In genomic region chr13:78657699-78658629, GRCh38 we compare ENCODE assay signal across 1 cellular context.
TF ChIP-seq lines count a peak whose summit lies in the region.

No MANE protein-coding gene starts in this region.

TF ChIP-seq in HepG2, 621 proteins besides CTCF, POLR2A, EP300 and RAD21 (continued from another document and continues in another):
- TF ChIP-seq POGK (CRISPR knock-in tag; conservative IDR thresholded peaks at IDR 0.05) (no peak), ZNF101 (CRISPR knock-in tag; IDR thresholded peaks at IDR 0.05; ENCODE audit: borderline replicate concordance, low read depth) (no peak), ZNF331 (CRISPR knock-in tag; IDR thresholded peaks at IDR 0.05) (peak; percentile 24; the same call in 1 of the 2 replicates), ZNF367 (CRISPR knock-in tag; IDR thresholded peaks at IDR 0.05; ENCODE audit: borderline replicate concordance) (no peak), HNRNPUL1 (IDR thresholded peaks at IDR 0.05; ENCODE audit: low read depth, low read length) (no peak), FOXJ3 (CRISPR knock-in tag; IDR thresholded peaks at IDR 0.05; ENCODE audit: borderline replicate concordance) (no peak), CEBPG (CRISPR knock-in tag; IDR thresholded peaks at IDR 0.05) (peak; percentile 79), ATF5 (CRISPR knock-in tag; IDR thresholded peaks at IDR 0.05; ENCODE audit: low read depth) (no peak), SOX5 (CRISPR knock-in tag; IDR thresholded peaks at IDR 0.05; ENCODE audit: borderline replicate concordance) (0 out of 2 replicates have a peak, but pooled peaks have one; percentile 18), ZNF556 (CRISPR knock-in tag; IDR thresholded peaks at IDR 0.05; ENCODE audit: borderline replicate concordance) (no peak), EZH2 (conservative IDR thresholded peaks at IDR 0.05; ENCODE audit: low read depth, low read length) (no peak), ISX (CRISPR knock-in tag; conservative IDR thresholded peaks at IDR 0.05) (no peak), ZNF136 (CRISPR knock-in tag; IDR thresholded peaks at IDR 0.05; ENCODE audit: low read depth) (no peak), SALL1 (CRISPR knock-in tag; IDR thresholded peaks at IDR 0.05) (no peak), ZBTB39 (CRISPR knock-in tag; IDR thresholded peaks at IDR 0.05) (no peak), PHF21A (CRISPR knock-in tag; IDR thresholded peaks at IDR 0.05) (no peak), CEBPB (IDR thresholded peaks at IDR 0.05; ENCODE audit: borderline replicate concordance, low read depth, low read length) (peak; percentile 81), ZNF891 (CRISPR knock-in tag; IDR thresholded peaks at IDR 0.05) (no peak), HDAC6 (IDR thresholded peaks at IDR 0.05; ENCODE audit: low read depth, low read length) (no peak), MIXL1 (CRISPR knock-in tag; IDR thresholded peaks at IDR 0.05) (peak; percentile 63; the same call in 1 of the 2 replicates), FOXA1 (IDR thresholded peaks at IDR 0.05) (no peak), FOXA1 (CRISPR knock-in tag; IDR thresholded peaks at IDR 0.05) (0 out of 2 replicates have a peak, but pooled peaks have one; percentile 17), RAD51 (IDR thresholded peaks at IDR 0.05; ENCODE audit: borderline replicate concordance) (no peak), REST (IDR thresholded peaks at IDR 0.05; ENCODE audit: borderline replicate concordance in 1 of 2, low read depth in 1 of 2, low read length in 2 of 2) (no peak), PPARG (CRISPR knock-in tag; conservative IDR thresholded peaks at IDR 0.05) (peak; percentile 69), HNF4A (CRISPR knock-in tag; IDR thresholded peaks at IDR 0.05) (peak; percentile 57; the same call in 1 of the 2 replicates), ZNF883 (CRISPR knock-in tag; IDR thresholded peaks at IDR 0.05; ENCODE audit: not compliant biosample characterization) (no peak), SOX13 (IDR thresholded peaks at IDR 0.05) (no peak), SOX13 (CRISPR knock-in tag; conservative IDR thresholded peaks at IDR 0.05 in 1 of 2, IDR thresholded peaks at IDR 0.05 in 1 of 2) (peak in 1 of 2 experiments; percentile 15; a peak in 1 of 4 replicates), DRAP1 (CRISPR knock-in tag; IDR thresholded peaks at IDR 0.05) (0 out of 2 replicates have a peak, but pooled peaks have one; percentile 15), NR2F6 (IDR thresholded peaks at IDR 0.05) (peak; percentile 71), NR2F6 (CRISPR knock-in tag; IDR thresholded peaks at IDR 0.05) (peak; percentile 40; the same call in 1 of the 2 replicates), GATAD2A (CRISPR knock-in tag; IDR thresholded peaks at IDR 0.05) (peak; percentile 24; the same call in 1 of the 2 replicates), FUBP1 (CRISPR knock-in tag; IDR thresholded peaks at IDR 0.05; ENCODE audit: borderline replicate concordance) (no peak), NKX3-1 (CRISPR knock-in tag; IDR thresholded peaks at IDR 0.05) (no peak), RARA (CRISPR knock-in tag; IDR thresholded peaks at IDR 0.05) (peak; percentile 51; the same call in 1 of the 2 replicates), MYNN (CRISPR knock-in tag; IDR thresholded peaks at IDR 0.05; ENCODE audit: low read depth) (no peak), NPAS2 (CRISPR knock-in tag; IDR thresholded peaks at IDR 0.05; ENCODE audit: borderline replicate concordance) (no peak), NFIC (IDR thresholded peaks at IDR 0.05; ENCODE audit: low read length) (no peak), SIN3A (IDR thresholded peaks at IDR 0.05; ENCODE audit: borderline replicate concordance, low read depth, low read length) (0 out of 2 replicates have a peak, but pooled peaks have one; percentile 16)
- TF ChIP-seq, protein P1, sequence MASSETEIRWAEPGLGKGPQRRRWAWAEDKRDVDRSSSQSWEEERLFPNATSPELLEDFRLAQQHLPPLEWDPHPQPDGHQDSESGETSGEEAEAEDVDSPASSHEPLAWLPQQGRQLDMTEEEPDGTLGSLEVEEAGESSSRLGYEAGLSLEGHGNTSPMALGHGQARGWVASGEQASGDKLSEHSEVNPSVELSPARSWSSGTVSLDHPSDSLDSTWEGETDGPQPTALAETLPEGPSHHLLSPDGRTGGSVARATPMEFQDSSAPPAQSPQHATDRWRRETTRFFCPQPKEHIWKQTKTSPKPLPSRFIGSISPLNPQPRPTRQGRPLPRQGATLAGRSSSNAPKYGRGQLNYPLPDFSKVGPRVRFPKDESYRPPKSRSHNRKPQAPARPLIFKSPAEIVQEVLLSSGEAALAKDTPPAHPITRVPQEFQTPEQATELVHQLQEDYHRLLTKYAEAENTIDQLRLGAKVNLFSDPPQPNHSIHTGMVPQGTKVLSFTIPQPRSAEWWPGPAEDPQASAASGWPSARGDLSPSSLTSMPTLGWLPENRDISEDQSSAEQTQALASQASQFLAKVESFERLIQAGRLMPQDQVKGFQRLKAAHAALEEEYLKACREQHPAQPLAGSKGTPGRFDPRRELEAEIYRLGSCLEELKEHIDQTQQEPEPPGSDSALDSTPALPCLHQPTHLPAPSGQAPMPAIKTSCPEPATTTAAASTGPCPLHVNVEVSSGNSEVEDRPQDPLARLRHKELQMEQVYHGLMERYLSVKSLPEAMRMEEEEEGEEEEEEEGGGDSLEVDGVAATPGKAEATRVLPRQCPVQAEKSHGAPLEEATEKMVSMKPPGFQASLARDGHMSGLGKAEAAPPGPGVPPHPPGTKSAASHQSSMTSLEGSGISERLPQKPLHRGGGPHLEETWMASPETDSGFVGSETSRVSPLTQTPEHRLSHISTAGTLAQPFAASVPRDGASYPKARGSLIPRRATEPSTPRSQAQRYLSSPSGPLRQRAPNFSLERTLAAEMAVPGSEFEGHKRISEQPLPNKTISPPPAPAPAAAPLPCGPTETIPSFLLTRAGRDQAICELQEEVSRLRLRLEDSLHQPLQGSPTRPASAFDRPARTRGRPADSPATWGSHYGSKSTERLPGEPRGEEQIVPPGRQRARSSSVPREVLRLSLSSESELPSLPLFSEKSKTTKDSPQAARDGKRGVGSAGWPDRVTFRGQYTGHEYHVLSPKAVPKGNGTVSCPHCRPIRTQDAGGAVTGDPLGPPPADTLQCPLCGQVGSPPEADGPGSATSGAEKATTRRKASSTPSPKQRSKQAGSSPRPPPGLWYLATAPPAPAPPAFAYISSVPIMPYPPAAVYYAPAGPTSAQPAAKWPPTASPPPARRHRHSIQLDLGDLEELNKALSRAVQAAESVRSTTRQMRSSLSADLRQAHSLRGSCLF (CRISPR knock-in tag; IDR thresholded peaks at IDR 0.05; ENCODE audit: borderline replicate concordance) = no peak
- TF ChIP-seq, protein P2, sequence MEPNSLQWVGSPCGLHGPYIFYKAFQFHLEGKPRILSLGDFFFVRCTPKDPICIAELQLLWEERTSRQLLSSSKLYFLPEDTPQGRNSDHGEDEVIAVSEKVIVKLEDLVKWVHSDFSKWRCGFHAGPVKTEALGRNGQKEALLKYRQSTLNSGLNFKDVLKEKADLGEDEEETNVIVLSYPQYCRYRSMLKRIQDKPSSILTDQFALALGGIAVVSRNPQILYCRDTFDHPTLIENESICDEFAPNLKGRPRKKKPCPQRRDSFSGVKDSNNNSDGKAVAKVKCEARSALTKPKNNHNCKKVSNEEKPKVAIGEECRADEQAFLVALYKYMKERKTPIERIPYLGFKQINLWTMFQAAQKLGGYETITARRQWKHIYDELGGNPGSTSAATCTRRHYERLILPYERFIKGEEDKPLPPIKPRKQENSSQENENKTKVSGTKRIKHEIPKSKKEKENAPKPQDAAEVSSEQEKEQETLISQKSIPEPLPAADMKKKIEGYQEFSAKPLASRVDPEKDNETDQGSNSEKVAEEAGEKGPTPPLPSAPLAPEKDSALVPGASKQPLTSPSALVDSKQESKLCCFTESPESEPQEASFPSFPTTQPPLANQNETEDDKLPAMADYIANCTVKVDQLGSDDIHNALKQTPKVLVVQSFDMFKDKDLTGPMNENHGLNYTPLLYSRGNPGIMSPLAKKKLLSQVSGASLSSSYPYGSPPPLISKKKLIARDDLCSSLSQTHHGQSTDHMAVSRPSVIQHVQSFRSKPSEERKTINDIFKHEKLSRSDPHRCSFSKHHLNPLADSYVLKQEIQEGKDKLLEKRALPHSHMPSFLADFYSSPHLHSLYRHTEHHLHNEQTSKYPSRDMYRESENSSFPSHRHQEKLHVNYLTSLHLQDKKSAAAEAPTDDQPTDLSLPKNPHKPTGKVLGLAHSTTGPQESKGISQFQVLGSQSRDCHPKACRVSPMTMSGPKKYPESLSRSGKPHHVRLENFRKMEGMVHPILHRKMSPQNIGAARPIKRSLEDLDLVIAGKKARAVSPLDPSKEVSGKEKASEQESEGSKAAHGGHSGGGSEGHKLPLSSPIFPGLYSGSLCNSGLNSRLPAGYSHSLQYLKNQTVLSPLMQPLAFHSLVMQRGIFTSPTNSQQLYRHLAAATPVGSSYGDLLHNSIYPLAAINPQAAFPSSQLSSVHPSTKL (CRISPR knock-in tag; IDR thresholded peaks at IDR 0.05) = peak; percentile 35
- TF ChIP-seq, protein P3, sequence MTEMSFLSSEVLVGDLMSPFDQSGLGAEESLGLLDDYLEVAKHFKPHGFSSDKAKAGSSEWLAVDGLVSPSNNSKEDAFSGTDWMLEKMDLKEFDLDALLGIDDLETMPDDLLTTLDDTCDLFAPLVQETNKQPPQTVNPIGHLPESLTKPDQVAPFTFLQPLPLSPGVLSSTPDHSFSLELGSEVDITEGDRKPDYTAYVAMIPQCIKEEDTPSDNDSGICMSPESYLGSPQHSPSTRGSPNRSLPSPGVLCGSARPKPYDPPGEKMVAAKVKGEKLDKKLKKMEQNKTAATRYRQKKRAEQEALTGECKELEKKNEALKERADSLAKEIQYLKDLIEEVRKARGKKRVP (CRISPR knock-in tag; IDR thresholded peaks at IDR 0.05) = peak in 1 of 2 experiments; percentile 38; a peak in 1 of 4 replicates
